Comparison of ENCODE assay signal across 1 cellular context in the genomic region with DNA sequence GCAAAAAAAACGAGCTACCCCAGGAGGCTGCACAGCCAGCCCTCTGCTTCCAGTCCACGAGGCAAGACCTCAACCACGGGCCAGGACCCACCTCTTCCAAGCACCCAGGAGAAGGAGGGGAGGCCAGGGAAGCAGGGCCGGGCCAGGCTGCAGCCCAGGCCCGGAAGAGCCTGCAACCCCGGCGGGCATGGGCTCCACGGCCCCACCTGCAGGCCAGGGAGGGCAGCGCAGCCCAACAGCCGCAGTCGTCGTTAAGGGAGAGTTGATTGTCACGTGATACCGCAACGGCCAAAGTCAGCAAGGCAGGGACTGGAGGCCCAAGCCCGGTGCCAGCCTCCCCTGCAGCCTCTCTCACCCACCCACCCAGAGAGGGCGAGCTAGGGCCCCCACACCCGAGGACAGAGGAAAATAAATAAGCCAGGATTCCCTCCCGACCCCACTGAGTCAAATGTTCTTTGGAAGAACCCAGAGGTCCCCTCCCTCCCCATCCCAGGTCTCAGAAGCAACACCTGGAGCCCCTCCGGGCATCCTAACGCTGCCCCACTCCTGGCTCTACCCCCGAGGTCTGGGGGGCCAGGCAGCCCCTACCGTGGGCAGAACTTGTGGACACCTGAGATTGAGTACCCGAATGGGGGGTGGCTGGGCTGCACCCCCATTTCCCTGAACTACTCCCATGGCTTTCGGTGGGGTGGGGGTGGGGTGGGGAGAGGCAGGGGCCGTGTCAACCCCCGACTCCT.
TF ChIP-seq lines count a peak whose summit lies in the region.

No MANE protein-coding gene starts in this region.

TF ChIP-seq in HepG2, 621 proteins besides CTCF, POLR2A, EP300 and RAD21 (continues in another document):
- TF ChIP-seq ZNF550 (CRISPR knock-in tag; IDR thresholded peaks at IDR 0.05; ENCODE audit: borderline replicate concordance) (no peak), THYN1 (CRISPR knock-in tag; IDR thresholded peaks at IDR 0.05; ENCODE audit: borderline replicate concordance, low read depth) (no peak), ZBTB38 (CRISPR knock-in tag; IDR thresholded peaks at IDR 0.05) (peak; percentile 44; the same call in 1 of the 2 replicates), CHCHD3 (CRISPR knock-in tag; IDR thresholded peaks at IDR 0.05) (no peak), ZNF160 (CRISPR knock-in tag; IDR thresholded peaks at IDR 0.05) (0 out of 2 replicates have a peak, but pooled peaks have one; percentile 48), STAG1 (CRISPR knock-in tag; IDR thresholded peaks at IDR 0.05) (peak; percentile 44), ZNF350 (CRISPR knock-in tag; IDR thresholded peaks at IDR 0.05; ENCODE audit: borderline replicate concordance, low read depth) (0 out of 2 replicates have a peak, but pooled peaks have one; percentile 17), YEATS4 (CRISPR knock-in tag; IDR thresholded peaks at IDR 0.05; ENCODE audit: borderline replicate concordance) (no peak), SALL2 (CRISPR knock-in tag; IDR thresholded peaks at IDR 0.05) (no peak), ZNF558 (CRISPR knock-in tag; IDR thresholded peaks at IDR 0.05; ENCODE audit: borderline replicate concordance) (no peak), KAT8 (CRISPR knock-in tag; IDR thresholded peaks at IDR 0.05) (peak; percentile 48; the same call in 1 of the 2 replicates), ZNF816 (CRISPR knock-in tag; IDR thresholded peaks at IDR 0.05; ENCODE audit: borderline replicate concordance) (0 out of 2 replicates have a peak, but pooled peaks have one; percentile 27), ATF7-NPFF (CRISPR knock-in tag; IDR thresholded peaks at IDR 0.05; ENCODE audit: low read depth) (0 out of 2 replicates have a peak, but pooled peaks have one; percentile 29), MYNN (CRISPR knock-in tag; IDR thresholded peaks at IDR 0.05; ENCODE audit: low read depth) (no peak), ARID2 (CRISPR knock-in tag; IDR thresholded peaks at IDR 0.05; ENCODE audit: borderline replicate concordance) (no peak), SAP130 (CRISPR knock-in tag; IDR thresholded peaks at IDR 0.05; ENCODE audit: low read depth) (peak; percentile 52), TEAD3 (CRISPR knock-in tag; optimal IDR thresholded peaks at IDR 0.05; ENCODE audit: borderline replicate concordance) (peak; percentile 36), ZMYM3 (CRISPR knock-in tag; IDR thresholded peaks at IDR 0.05) (peak; percentile 71; the same call in 1 of the 2 replicates), MXI1 (IDR thresholded peaks at IDR 0.05; ENCODE audit: borderline replicate concordance, low read depth, low read length) (peak; percentile 56; the same call in 1 of the 3 replicates), FOXK1 (CRISPR knock-in tag; IDR thresholded peaks at IDR 0.05; ENCODE audit: borderline replicate concordance, low read depth) (0 out of 2 replicates have a peak, but pooled peaks have one; percentile 42), ZNF652 (CRISPR knock-in tag; IDR thresholded peaks at IDR 0.05; ENCODE audit: borderline replicate concordance, low read depth) (no peak), CC2D1A (CRISPR knock-in tag; IDR thresholded peaks at IDR 0.05) (no peak), POLR2G (IDR thresholded peaks at IDR 0.05; ENCODE audit: low read depth, low read length) (no peak), NFYC (CRISPR knock-in tag; IDR thresholded peaks at IDR 0.05) (no peak), BORCS8-MEF2B (CRISPR knock-in tag; IDR thresholded peaks at IDR 0.05) (0 out of 2 replicates have a peak, but pooled peaks have one; percentile 39), FOXC1 (CRISPR knock-in tag; IDR thresholded peaks at IDR 0.05; ENCODE audit: borderline replicate concordance) (no peak), TBX2 (CRISPR knock-in tag; IDR thresholded peaks at IDR 0.05; ENCODE audit: borderline replicate concordance) (0 out of 2 replicates have a peak, but pooled peaks have one; percentile 26), FOXA1 (IDR thresholded peaks at IDR 0.05) (no peak), FOXA1 (CRISPR knock-in tag; IDR thresholded peaks at IDR 0.05) (peak; percentile 53; the same call in 1 of the 2 replicates), SOX5 (CRISPR knock-in tag; IDR thresholded peaks at IDR 0.05; ENCODE audit: borderline replicate concordance) (peak; percentile 16; the same call in 1 of the 2 replicates), FOSL2 (CRISPR knock-in tag; IDR thresholded peaks at IDR 0.05) (0 out of 2 replicates have a peak, but pooled peaks have one; percentile 5), ZMYM2 (CRISPR knock-in tag; IDR thresholded peaks at IDR 0.05) (peak; percentile 88), FOXA3 (CRISPR knock-in tag; IDR thresholded peaks at IDR 0.05) (0 out of 2 replicates have a peak, but pooled peaks have one; percentile 29), NBN (conservative IDR thresholded peaks at IDR 0.05) (no peak), ISL2 (CRISPR knock-in tag; IDR thresholded peaks at IDR 0.05) (no peak), HNRNPLL (IDR thresholded peaks at IDR 0.05; ENCODE audit: low read depth, low read length, poor library complexity, severe bottlenecking) (peak; percentile 34)
- TF ChIP-seq, protein P1, sequence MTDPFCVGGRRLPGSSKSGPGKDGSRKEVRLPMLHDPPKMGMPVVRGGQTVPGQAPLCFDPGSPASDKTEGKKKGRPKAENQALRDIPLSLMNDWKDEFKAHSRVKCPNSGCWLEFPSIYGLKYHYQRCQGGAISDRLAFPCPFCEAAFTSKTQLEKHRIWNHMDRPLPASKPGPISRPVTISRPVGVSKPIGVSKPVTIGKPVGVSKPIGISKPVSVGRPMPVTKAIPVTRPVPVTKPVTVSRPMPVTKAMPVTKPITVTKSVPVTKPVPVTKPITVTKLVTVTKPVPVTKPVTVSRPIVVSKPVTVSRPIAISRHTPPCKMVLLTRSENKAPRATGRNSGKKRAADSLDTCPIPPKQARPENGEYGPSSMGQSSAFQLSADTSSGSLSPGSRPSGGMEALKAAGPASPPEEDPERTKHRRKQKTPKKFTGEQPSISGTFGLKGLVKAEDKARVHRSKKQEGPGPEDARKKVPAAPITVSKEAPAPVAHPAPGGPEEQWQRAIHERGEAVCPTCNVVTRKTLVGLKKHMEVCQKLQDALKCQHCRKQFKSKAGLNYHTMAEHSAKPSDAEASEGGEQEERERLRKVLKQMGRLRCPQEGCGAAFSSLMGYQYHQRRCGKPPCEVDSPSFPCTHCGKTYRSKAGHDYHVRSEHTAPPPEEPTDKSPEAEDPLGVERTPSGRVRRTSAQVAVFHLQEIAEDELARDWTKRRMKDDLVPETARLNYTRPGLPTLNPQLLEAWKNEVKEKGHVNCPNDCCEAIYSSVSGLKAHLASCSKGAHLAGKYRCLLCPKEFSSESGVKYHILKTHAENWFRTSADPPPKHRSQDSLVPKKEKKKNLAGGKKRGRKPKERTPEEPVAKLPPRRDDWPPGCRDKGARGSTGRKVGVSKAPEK (CRISPR knock-in tag; IDR thresholded peaks at IDR 0.05; ENCODE audit: borderline replicate concordance), result no peak
- TF ChIP-seq, protein P2, sequence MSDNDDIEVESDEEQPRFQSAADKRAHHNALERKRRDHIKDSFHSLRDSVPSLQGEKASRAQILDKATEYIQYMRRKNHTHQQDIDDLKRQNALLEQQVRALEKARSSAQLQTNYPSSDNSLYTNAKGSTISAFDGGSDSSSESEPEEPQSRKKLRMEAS (IDR thresholded peaks at IDR 0.05), result 0 out of 2 replicates have a peak, but pooled peaks have one; percentile 32
- TF ChIP-seq, protein P3, sequence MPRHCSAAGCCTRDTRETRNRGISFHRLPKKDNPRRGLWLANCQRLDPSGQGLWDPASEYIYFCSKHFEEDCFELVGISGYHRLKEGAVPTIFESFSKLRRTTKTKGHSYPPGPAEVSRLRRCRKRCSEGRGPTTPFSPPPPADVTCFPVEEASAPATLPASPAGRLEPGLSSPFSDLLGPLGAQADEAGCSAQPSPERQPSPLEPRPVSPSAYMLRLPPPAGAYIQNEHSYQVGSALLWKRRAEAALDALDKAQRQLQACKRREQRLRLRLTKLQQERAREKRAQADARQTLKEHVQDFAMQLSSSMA (CRISPR knock-in tag; IDR thresholded peaks at IDR 0.05), result no peak
- TF ChIP-seq, protein P4, sequence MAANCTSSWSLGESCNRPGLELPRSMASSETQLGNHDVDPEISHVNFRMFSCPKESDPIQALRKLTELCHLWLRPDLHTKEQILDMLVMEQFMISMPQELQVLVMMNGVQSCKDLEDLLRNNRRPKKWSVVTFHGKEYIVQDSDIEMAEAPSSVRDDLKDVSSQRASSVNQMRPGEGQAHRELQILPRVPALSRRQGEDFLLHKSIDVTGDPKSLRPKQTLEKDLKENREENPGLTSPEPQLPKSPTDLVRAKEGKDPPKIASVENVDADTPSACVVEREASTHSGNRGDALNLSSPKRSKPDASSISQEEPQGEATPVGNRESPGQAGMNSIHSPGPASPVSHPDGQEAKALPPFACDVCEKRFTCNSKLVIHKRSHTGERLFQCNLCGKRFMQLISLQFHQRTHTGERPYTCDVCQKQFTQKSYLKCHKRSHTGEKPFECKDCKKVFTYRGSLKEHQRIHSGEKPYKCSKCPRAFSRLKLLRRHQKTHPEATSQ (CRISPR knock-in tag; IDR thresholded peaks at IDR 0.05; ENCODE audit: borderline replicate concordance), result no peak
- TF ChIP-seq, protein P5, sequence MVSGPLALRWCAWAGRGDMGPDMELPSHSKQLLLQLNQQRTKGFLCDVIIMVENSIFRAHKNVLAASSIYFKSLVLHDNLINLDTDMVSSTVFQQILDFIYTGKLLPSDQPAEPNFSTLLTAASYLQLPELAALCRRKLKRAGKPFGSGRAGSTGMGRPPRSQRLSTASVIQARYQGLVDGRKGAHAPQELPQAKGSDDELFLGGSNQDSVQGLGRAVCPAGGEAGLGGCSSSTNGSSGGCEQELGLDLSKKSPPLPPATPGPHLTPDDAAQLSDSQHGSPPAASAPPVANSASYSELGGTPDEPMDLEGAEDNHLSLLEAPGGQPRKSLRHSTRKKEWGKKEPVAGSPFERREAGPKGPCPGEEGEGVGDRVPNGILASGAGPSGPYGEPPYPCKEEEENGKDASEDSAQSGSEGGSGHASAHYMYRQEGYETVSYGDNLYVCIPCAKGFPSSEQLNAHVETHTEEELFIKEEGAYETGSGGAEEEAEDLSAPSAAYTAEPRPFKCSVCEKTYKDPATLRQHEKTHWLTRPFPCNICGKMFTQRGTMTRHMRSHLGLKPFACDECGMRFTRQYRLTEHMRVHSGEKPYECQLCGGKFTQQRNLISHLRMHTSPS (CRISPR knock-in tag; IDR thresholded peaks at IDR 0.05; ENCODE audit: low read depth), result 0 out of 2 replicates have a peak, but pooled peaks have one; percentile 32
- TF ChIP-seq, protein P6, sequence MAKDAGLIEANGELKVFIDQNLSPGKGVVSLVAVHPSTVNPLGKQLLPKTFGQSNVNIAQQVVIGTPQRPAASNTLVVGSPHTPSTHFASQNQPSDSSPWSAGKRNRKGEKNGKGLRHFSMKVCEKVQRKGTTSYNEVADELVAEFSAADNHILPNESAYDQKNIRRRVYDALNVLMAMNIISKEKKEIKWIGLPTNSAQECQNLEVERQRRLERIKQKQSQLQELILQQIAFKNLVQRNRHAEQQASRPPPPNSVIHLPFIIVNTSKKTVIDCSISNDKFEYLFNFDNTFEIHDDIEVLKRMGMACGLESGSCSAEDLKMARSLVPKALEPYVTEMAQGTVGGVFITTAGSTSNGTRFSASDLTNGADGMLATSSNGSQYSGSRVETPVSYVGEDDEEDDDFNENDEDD (CRISPR knock-in tag; IDR thresholded peaks at IDR 0.05; ENCODE audit: borderline replicate concordance), result no peak
- TF ChIP-seq, protein P7, sequence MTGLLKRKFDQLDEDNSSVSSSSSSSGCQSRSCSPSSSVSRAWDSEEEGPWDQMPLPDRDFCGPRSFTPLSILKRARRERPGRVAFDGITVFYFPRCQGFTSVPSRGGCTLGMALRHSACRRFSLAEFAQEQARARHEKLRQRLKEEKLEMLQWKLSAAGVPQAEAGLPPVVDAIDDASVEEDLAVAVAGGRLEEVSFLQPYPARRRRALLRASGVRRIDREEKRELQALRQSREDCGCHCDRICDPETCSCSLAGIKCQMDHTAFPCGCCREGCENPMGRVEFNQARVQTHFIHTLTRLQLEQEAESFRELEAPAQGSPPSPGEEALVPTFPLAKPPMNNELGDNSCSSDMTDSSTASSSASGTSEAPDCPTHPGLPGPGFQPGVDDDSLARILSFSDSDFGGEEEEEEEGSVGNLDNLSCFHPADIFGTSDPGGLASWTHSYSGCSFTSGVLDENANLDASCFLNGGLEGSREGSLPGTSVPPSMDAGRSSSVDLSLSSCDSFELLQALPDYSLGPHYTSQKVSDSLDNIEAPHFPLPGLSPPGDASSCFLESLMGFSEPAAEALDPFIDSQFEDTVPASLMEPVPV (CRISPR knock-in tag; IDR thresholded peaks at IDR 0.05), result peak; percentile 36; the same call in 1 of the 2 replicates
- TF ChIP-seq, protein P8, sequence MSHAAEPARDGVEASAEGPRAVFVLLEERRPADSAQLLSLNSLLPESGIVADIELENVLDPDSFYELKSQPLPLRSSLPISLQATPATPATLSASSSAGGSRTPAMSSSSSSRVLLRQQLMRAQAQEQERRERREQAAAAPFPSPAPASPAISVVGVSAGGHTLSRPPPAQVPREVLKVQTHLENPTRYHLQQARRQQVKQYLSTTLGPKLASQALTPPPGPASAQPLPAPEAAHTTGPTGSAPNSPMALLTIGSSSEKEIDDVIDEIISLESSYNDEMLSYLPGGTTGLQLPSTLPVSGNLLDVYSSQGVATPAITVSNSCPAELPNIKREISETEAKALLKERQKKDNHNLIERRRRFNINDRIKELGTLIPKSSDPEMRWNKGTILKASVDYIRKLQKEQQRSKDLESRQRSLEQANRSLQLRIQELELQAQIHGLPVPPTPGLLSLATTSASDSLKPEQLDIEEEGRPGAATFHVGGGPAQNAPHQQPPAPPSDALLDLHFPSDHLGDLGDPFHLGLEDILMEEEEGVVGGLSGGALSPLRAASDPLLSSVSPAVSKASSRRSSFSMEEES (CRISPR knock-in tag; IDR thresholded peaks at IDR 0.05), result peak; percentile 87
- TF ChIP-seq, protein P9, sequence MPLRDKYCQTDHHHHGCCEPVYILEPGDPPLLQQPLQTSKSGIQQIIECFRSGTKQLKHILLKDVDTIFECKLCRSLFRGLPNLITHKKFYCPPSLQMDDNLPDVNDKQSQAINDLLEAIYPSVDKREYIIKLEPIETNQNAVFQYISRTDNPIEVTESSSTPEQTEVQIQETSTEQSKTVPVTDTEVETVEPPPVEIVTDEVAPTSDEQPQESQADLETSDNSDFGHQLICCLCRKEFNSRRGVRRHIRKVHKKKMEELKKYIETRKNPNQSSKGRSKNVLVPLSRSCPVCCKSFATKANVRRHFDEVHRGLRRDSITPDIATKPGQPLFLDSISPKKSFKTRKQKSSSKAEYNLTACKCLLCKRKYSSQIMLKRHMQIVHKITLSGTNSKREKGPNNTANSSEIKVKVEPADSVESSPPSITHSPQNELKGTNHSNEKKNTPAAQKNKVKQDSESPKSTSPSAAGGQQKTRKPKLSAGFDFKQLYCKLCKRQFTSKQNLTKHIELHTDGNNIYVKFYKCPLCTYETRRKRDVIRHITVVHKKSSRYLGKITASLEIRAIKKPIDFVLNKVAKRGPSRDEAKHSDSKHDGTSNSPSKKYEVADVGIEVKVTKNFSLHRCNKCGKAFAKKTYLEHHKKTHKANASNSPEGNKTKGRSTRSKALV (CRISPR knock-in tag; IDR thresholded peaks at IDR 0.05), result no peak
- TF ChIP-seq, protein P10, sequence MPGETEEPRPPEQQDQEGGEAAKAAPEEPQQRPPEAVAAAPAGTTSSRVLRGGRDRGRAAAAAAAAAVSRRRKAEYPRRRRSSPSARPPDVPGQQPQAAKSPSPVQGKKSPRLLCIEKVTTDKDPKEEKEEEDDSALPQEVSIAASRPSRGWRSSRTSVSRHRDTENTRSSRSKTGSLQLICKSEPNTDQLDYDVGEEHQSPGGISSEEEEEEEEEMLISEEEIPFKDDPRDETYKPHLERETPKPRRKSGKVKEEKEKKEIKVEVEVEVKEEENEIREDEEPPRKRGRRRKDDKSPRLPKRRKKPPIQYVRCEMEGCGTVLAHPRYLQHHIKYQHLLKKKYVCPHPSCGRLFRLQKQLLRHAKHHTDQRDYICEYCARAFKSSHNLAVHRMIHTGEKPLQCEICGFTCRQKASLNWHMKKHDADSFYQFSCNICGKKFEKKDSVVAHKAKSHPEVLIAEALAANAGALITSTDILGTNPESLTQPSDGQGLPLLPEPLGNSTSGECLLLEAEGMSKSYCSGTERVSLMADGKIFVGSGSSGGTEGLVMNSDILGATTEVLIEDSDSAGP (CRISPR knock-in tag; IDR thresholded peaks at IDR 0.05; ENCODE audit: borderline replicate concordance), result peak; percentile 46; the same call in 1 of the 2 replicates
